9 cellular contexts compared by ENCODE assay signal in the genomic region with DNA sequence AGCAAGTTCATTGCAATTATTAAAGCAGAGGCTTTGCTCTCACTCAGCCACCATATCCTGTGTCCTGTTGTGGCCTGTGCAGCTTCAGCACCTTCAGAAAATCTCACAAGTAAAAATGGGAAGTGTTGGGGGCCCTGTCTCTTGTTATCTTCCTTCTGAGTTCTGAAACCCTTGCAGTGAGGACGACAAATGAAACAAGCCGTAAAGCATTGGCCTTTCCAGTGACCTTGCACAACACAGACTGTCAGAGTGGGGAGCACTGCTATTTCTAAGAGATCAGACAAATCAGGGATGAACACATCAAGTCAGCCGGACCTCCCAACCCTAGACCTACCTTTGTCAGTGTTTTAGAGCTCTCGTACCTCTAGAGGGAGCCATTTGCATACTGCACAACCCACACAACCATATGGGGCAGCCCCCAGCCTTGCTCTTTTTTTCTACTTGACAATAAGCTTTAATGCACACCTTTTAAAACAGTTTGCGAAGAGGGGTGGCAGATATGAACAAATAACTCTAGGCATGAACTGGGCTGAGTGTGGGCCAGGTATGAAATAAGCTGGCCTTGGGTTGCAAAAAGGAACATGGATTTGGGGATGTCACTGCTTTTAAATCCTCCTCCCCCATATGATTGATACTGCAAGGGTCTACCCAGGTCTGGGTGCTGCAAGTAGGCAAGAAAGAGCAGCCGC.
DNase-seq lines count a peak whose midpoint lies in the region; ATAC-seq, FAIRE-seq and TF ChIP-seq lines count a peak whose summit lies in the region.
"Had no signal": no experiment of that assay in that cellular context is flagged by ENCODE, and none has a peak within 500 bp of the region (broad histone marks: within the 10 kb centered on the region; RNA-seq: fewer than 3 reads in every experiment).

No MANE protein-coding gene starts in this region.

- H3K4me2 ChIP-seq in PC-9: no peak overlapping the region
- no peak overlapping the region for H3K4me2 ChIP-seq in HepG2 (ENCODE audit: low read depth, low read length)

- no peak overlapping the region for H3K9ac ChIP-seq in HepG2 (ENCODE audit: insufficient read depth, low read depth, low read length)

- no peaks in the 10 kb centered on the region for H3F3A ChIP-seq in PC-9 (ENCODE audit: insufficient read depth, low read depth)

- TF ChIP-seq CTCF in PC-9 (conservative IDR thresholded peaks at IDR 0.05): peak; percentile 78
- TF ChIP-seq CTCF in choroid plexus epithelial cell (conservative IDR thresholded peaks at IDR 0.05; ENCODE audit: low read depth, low read length): peak; percentile 91
- TF ChIP-seq CTCF in HepG2 (CRISPR knock-in tag; IDR thresholded peaks at IDR 0.05): peak; percentile 84
- peak; percentile 83 for TF ChIP-seq CTCF in type B pancreatic cell (conservative IDR thresholded peaks at IDR 0.05)

- no peak overlapping the region for H3K27ac ChIP-seq in PC-9
- no peak overlapping the region for H3K27ac ChIP-seq in HepG2 (ENCODE audit: extremely low read length, insufficient read depth, low read length)

- H3K4me1 Mint-ChIP-seq in type B pancreatic cell (ENCODE audit: unreplicated experiment): peaks cover 52% of the 10 kb centered on the region
- H3K4me1 Mint-ChIP-seq in activated T-helper 1 cell treated with anti-CD3 and anti-CD28 coated beads, Interleukin-12 subunit alpha, Interleukin-12 subunit beta, Interleukin-2, Interleukin-4 antibody, amounts not matched to agents 30 ng/mL and 10 ng/mL and 1 ng/mL, durations not matched to agents 14 hours and 24 hours and 36 hours (ENCODE audit: low read depth): no peaks in the 10 kb centered on the region

- H3K36me3 Mint-ChIP-seq in type B pancreatic cell: peaks cover 9% of the 10 kb centered on the region
- no peaks in the 10 kb centered on the region for H3K36me3 Mint-ChIP-seq in activated T-helper 1 cell treated with anti-CD3 and anti-CD28 coated beads, Interleukin-12 subunit alpha, Interleukin-12 subunit beta, Interleukin-2, Interleukin-4 antibody, amounts not matched to agents 30 ng/mL and 10 ng/mL and 1 ng/mL, durations not matched to agents 14 hours and 24 hours and 36 hours (ENCODE audit: low read depth)

- no peaks in the 10 kb centered on the region for H3K27me3 Mint-ChIP-seq in type B pancreatic cell
- H3K27me3 Mint-ChIP-seq in activated T-helper 1 cell treated with anti-CD3 and anti-CD28 coated beads, Interleukin-12 subunit alpha, Interleukin-12 subunit beta, Interleukin-2, Interleukin-4 antibody, amounts not matched to agents 30 ng/mL and 10 ng/mL and 1 ng/mL, durations not matched to agents 14 hours and 24 hours and 36 hours (ENCODE audit: insufficient read depth): peaks cover 2% of the 10 kb centered on the region

- H3K9me2 ChIP-seq in PC-9 (ENCODE audit: insufficient read depth): no peaks in the 10 kb centered on the region

- H3K36me3 ChIP-seq in PC-9 (ENCODE audit: low read depth): no peaks in the 10 kb centered on the region
- H3K36me3 ChIP-seq in HepG2 (replicated peaks in 1 of 2; ENCODE audit: control insufficient read depth in 1 of 2, insufficient read depth in 2 of 2, low read length in 2 of 2): no peaks in the 10 kb centered on the region; a peak in 1 of 5 replicates

- FAIRE-seq in HepG2 (lab: Jason Lieb, UNC): peak; percentile 96
- FAIRE-seq: islet of Langerhans had no signal

- POLR2A ChIA-PET in PC-9 (lab: Charles Lee; ENCODE audit: unreplicated experiment) (interaction anchor here (0.7 kb wide), 1 partner anchor 90 kb away, joined by 4 read pairs; the partner anchor contains the start of gene GTF3C1), HepG2 (lab: Yijun Ruan, JAX) (interaction anchor here (1.3 kb wide), 1 partner anchor 90 kb away, joined by 4 read pairs; the partner anchor contains the start of genes GTF3C1 and KATNIP)

- intact Hi-C loops in PC-9 (cut with micrococcal nuclease; ENCODE audit: unreplicated experiment): loop anchor here (2.0 kb wide), 2 partner anchors 227 to 431 kb away; no protein-coding TSS in a partner anchor
- intact Hi-C loops in HepG2 (cut with micrococcal nuclease; ENCODE audit: unreplicated experiment): loop anchor here (1.0 kb wide), 1 partner anchor 226 kb away; no protein-coding TSS in a partner anchor
- intact Hi-C loops in activated T-helper 1 cell treated with anti-CD3 and anti-CD28 coated beads, Interleukin-12 subunit alpha, Interleukin-12 subunit beta, Interleukin-2, Interleukin-4 antibody, amounts not matched to agents 30 ng/mL and 10 ng/mL and 1 ng/mL, durations not matched to agents 14 hours and 24 hours and 36 hours (cut with micrococcal nuclease): loop anchor here (1.0 kb wide), 2 partner anchors 228 to 431 kb away; no protein-coding TSS in a partner anchor

- CTCF ChIA-PET in PC-9 (lab: Charles Lee): interaction anchor here (0.7 to 1.5 kb wide), 3 partner anchors 333 to 453 kb away, joined by 4 to 8 read pairs (median 6); no protein-coding TSS in a partner anchor
- CTCF ChIA-PET in HepG2 (lab: Yijun Ruan, JAX; ENCODE audit: low intra/inter-chr PET ratio, low total read pairs): interaction anchor here (0.9 to 1.2 kb wide), 2 partner anchors 225 to 431 kb away, joined by 3 read pairs; no protein-coding TSS in a partner anchor

- H3K27me3 ChIP-seq in PC-9 (ENCODE audit: insufficient read depth, low read depth) (no peaks in the 10 kb centered on the region), HepG2 (ENCODE audit: control insufficient read depth in 1 of 2, insufficient read depth in 2 of 2, low read length in 2 of 2) (no peaks in the 10 kb centered on the region)

- TF ChIP-seq RAD21 in HepG2 (CRISPR knock-in tag; IDR thresholded peaks at IDR 0.05): peak; percentile 47; the same call in 1 of the 2 replicates

- peak overlapping the region; percentile 78 for H3K4me3 Mint-ChIP-seq in type B pancreatic cell
- H3K4me3 Mint-ChIP-seq in activated T-helper 1 cell treated with anti-CD3 and anti-CD28 coated beads, Interleukin-12 subunit alpha, Interleukin-12 subunit beta, Interleukin-2, Interleukin-4 antibody, amounts not matched to agents 30 ng/mL and 10 ng/mL and 1 ng/mL, durations not matched to agents 14 hours and 24 hours and 36 hours: no peak overlapping the region

- DNase-seq in A172 (ENCODE audit: low spot score) (peak; percentile 56), GM03348 (ENCODE audit: low spot score) (peak; percentile 74), HK-2 (ENCODE audit: unreplicated experiment) (peak; percentile 26), PC-9 (peak in 1 of 2 experiments; percentile 23), choroid plexus epithelial cell (ENCODE audit: low read depth) (peak; percentile 83), HepG2 (ENCODE audit: low spot score) (peak; percentile 58), type B pancreatic cell (ENCODE audit: extremely low spot score, unreplicated experiment) (no peak)
- no peak for DNase-seq in activated T-helper 1 cell treated with anti-CD3 and anti-CD28 coated beads, Interleukin-12 subunit alpha, Interleukin-12 subunit beta, Interleukin-2, Interleukin-4 antibody, amounts not matched to agents 30 ng/mL and 10 ng/mL and 1 ng/mL, durations not matched to agents 14 hours and 24 hours and 36 hours (ENCODE audit: low spot score)

- no TSS peak for BruUV-seq in PC-9 (replicated peaks; lab: Mats Ljungman, UMichigan)
- BruUV-seq in HepG2 (replicated peaks; lab: Mats Ljungman, UMichigan): no TSS peak

- 70% methylated on average over 6 of the region's 6 CpGs for WGBS in HepG2 (ENCODE audit: low lambda C conversion rate)

- H3K4me3 ChIP-seq in PC-9 (no peak overlapping the region), choroid plexus epithelial cell (ENCODE audit: low read depth, low read length) (no peak overlapping the region), HepG2 (replicated peaks in 1 of 3; ENCODE audit: insufficient read depth in 1 of 3, low read depth in 2 of 3, low read length in 3 of 3) (no peak overlapping the region)

- no peak for TF ChIP-seq POLR2A in HepG2 (IDR thresholded peaks at IDR 0.05; ENCODE audit: insufficient read depth in 1 of 2, low read depth in 2 of 2, low read length in 2 of 2)

- H4K20me1 ChIP-seq in PC-9 (ENCODE audit: insufficient read depth) (no peaks in the 10 kb centered on the region), HepG2 (ENCODE audit: insufficient read depth, low read length) (no peaks in the 10 kb centered on the region)

- H3K9me3 ChIP-seq in PC-9 (ENCODE audit: insufficient read depth, low read depth) (no peaks in the 10 kb centered on the region), HepG2 (ENCODE audit: low read length) (no peaks in the 10 kb centered on the region)

- TF ChIP-seq EP300 in HepG2 (IDR thresholded peaks at IDR 0.05; ENCODE audit: low read depth in 2 of 2, low read length in 2 of 2): no peak
- TF ChIP-seq EP300 in HepG2 (CRISPR knock-in tag; IDR thresholded peaks at IDR 0.05; ENCODE audit: borderline replicate concordance): no peak

- H3K9me3 Mint-ChIP-seq in type B pancreatic cell: no peaks in the 10 kb centered on the region
- H3K9me3 Mint-ChIP-seq in activated T-helper 1 cell treated with anti-CD3 and anti-CD28 coated beads, Interleukin-12 subunit alpha, Interleukin-12 subunit beta, Interleukin-2, Interleukin-4 antibody, amounts not matched to agents 30 ng/mL and 10 ng/mL and 1 ng/mL, durations not matched to agents 14 hours and 24 hours and 36 hours: no peaks in the 10 kb centered on the region

- in situ Hi-C loops in HepG2 (cut with HindIII; ENCODE audit: extremely low pct_ligation_motif_present, low pct_unique_long_range_greater_than_20kb): loop anchor here (5.0 kb wide), 1 partner anchor 228 kb away; no protein-coding TSS in a partner anchor

- H3K4me1 ChIP-seq in PC-9 (replicated peaks; ENCODE audit: insufficient read depth) (no peaks in the 10 kb centered on the region), HepG2 (ENCODE audit: insufficient read depth, low read length) (no peaks in the 10 kb centered on the region)

- peak overlapping the region; percentile 100 for H3K27ac Mint-ChIP-seq in type B pancreatic cell
- H3K27ac Mint-ChIP-seq in activated T-helper 1 cell treated with anti-CD3 and anti-CD28 coated beads, Interleukin-12 subunit alpha, Interleukin-12 subunit beta, Interleukin-2, Interleukin-4 antibody, amounts not matched to agents 30 ng/mL and 10 ng/mL and 1 ng/mL, durations not matched to agents 14 hours and 24 hours and 36 hours: no peak overlapping the region

- ATAC-seq in HepG2: peak; percentile 88

- H2AFZ ChIP-seq in PC-9: no peak overlapping the region
- no peak overlapping the region for H2AFZ ChIP-seq in HepG2 (ENCODE audit: low read length)

- no peaks in the 10 kb centered on the region for H3K79me2 ChIP-seq in PC-9 (ENCODE audit: low read depth)
- no peaks in the 10 kb centered on the region for H3K79me2 ChIP-seq in HepG2 (ENCODE audit: insufficient read depth, low read length)

TF ChIP-seq in HepG2, 621 proteins besides CTCF, POLR2A, EP300 and RAD21 (continues in another document):
- no peak for TF ChIP-seq FOXC1 (CRISPR knock-in tag; IDR thresholded peaks at IDR 0.05; ENCODE audit: borderline replicate concordance)
- TF ChIP-seq ZNF263 (CRISPR knock-in tag; IDR thresholded peaks at IDR 0.05): 0 out of 2 replicates have a peak, but pooled peaks have one; percentile 24
- TF ChIP-seq SMC3 (IDR thresholded peaks at IDR 0.05; ENCODE audit: low read length): peak; percentile 61
- TF ChIP-seq ZFP36L1 (CRISPR knock-in tag; IDR thresholded peaks at IDR 0.05): no peak
- no peak for TF ChIP-seq ZNF713 (CRISPR knock-in tag; IDR thresholded peaks at IDR 0.05)

Comparison
In these comparisons a context has a peak if more than half of its experiments do, and no peak if none do; other contexts are left out.
1. DNase-seq: peak in A172 (single experiment), GM03348 (single experiment), HK-2 (single experiment), choroid plexus epithelial cell (single experiment) and HepG2 (single experiment); none in type B pancreatic cell (single experiment) and activated T-helper 1 cell treated with anti-CD3 and anti-CD28 coated beads, Interleukin-12 subunit alpha, Interleukin-12 subunit beta, Interleukin-2, Interleukin-4 antibody, amounts not matched to agents 30 ng/mL and 10 ng/mL and 1 ng/mL, durations not matched to agents 14 hours and 24 hours and 36 hours (single experiment).
2. Peak in every context shown above with its lines, with median percentiles within 50 percentile points of each other: CTCF ChIP-seq.